1 cellular context compared by ENCODE assay signal in the genomic region with DNA sequence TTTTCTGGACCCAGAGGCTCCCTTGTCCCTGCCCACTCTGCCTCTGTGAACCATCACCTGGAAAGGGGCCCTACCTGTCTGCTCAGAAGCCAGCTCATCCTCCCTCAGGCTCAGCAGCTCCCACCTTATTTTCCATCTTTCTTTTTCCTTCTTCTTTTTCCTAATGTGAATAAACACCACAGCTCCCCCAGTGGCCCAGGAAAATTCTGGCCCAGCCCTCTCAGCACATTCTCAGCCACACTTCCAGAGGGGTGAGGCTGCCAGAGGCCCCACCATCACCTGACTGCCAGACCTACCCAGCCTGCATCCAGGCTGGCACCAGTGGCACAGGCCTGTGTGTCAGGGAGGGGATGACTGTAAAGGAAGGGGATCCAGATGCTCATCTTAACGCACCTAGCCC.
TF ChIP-seq lines count a peak whose summit lies in the region.

No MANE protein-coding gene starts in this region.

TF ChIP-seq in IMR-90, 13 proteins besides CTCF, POLR2A, EP300 and RAD21:
- TF ChIP-seq CHD1 (IDR thresholded peaks at IDR 0.05; ENCODE audit: low read depth, low read length), result no peak
- TF ChIP-seq MAFK (IDR thresholded peaks at IDR 0.05; ENCODE audit: low read depth, low read length), result no peak
- TF ChIP-seq, protein P1, sequence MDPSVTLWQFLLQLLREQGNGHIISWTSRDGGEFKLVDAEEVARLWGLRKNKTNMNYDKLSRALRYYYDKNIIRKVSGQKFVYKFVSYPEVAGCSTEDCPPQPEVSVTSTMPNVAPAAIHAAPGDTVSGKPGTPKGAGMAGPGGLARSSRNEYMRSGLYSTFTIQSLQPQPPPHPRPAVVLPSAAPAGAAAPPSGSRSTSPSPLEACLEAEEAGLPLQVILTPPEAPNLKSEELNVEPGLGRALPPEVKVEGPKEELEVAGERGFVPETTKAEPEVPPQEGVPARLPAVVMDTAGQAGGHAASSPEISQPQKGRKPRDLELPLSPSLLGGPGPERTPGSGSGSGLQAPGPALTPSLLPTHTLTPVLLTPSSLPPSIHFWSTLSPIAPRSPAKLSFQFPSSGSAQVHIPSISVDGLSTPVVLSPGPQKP (IDR thresholded peaks at IDR 0.05; ENCODE audit: borderline replicate concordance, low read depth, low read length), result no peak
- TF ChIP-seq MAZ (IDR thresholded peaks at IDR 0.05; ENCODE audit: borderline replicate concordance, low read depth, low read length), result no peak
- no peak for TF ChIP-seq NFE2L2 (IDR thresholded peaks at IDR 0.05; ENCODE audit: low read depth, low read length)
- TF ChIP-seq RFX5 (IDR thresholded peaks at IDR 0.05; ENCODE audit: low read depth, low read length), result no peak
- TF ChIP-seq SMC3 (IDR thresholded peaks at IDR 0.05; ENCODE audit: low read depth, low read length), result no peak
- TF ChIP-seq RCOR1 (IDR thresholded peaks at IDR 0.05; ENCODE audit: insufficient replicate concordance, low read length), result no peak
